8 cellular contexts compared by ENCODE assay signal in genomic region chr11:102495161-102496042, GRCh38. TPM values are rescaled to one million over a fixed set of nuclear protein-coding genes. Genes with fewer than 3 reads are reported as not detected.
DNase-seq lines count a peak whose midpoint lies in the region; ATAC-seq and TF ChIP-seq lines count a peak whose summit lies in the region.

No MANE protein-coding gene starts in this region.

- H3K4me3 Mint-ChIP-seq in CD4-positive, alpha-beta T cell, result no peak overlapping the region

- H3K9me3 ChIP-seq in CD4-positive, alpha-beta T cell (ENCODE audit: control insufficient read depth, low read length), result no peaks in the 10 kb centered on the region
- no peaks in the 10 kb centered on the region for H3K9me3 ChIP-seq in stomach smooth muscle (ENCODE audit: control insufficient read depth in 2 of 2, low read length in 2 of 2)

- intact Hi-C loops in CD4-positive, alpha-beta T cell (cut with DNase I, micrococcal nuclease), result loop anchor here (1.0 to 5.0 kb wide), 12 partner anchors 41 to 208 kb away; partner anchors contain the start of gene TMEM123 (in 1 of the 2)

- no peaks in the 10 kb centered on the region for H3K4me1 ChIP-seq in stomach smooth muscle (ENCODE audit: control insufficient read depth, insufficient read depth, low read length)

- H3K27me3 Mint-ChIP-seq in CD4-positive, alpha-beta T cell, result peaks cover 6% of the 10 kb centered on the region

- CTCF ChIA-PET in CD4-positive, alpha-beta T cell (lab: Charles Lee), result interaction anchor here (0.8 to 1.8 kb wide), 9 partner anchors 44 to 207 kb away, joined by 3 to 13 read pairs (median 5); no protein-coding TSS in a partner anchor

- POLR2A ChIA-PET in CD4-positive, alpha-beta T cell (lab: Charles Lee), result interaction anchor here (0.7 to 1.4 kb wide), 7 partner anchors 42 to 154 kb away, joined by 3 to 6 read pairs (median 5); no protein-coding TSS in a partner anchor

- H3K27ac Mint-ChIP-seq in CD4-positive, alpha-beta T cell, result no peak overlapping the region

- no peaks in the 10 kb centered on the region for H3K9me3 Mint-ChIP-seq in CD4-positive, alpha-beta T cell

- H3K36me3 Mint-ChIP-seq in CD4-positive, alpha-beta T cell (ENCODE audit: low read depth), result no peaks in the 10 kb centered on the region

- DNase-seq in CD4-positive, alpha-beta T cell, result peak in 6 of 10 experiments; percentile 6 to 35 (median 17)
- DNase-seq in NCI-H146 (lab: John Stamatoyannopoulos, UW) (peak; percentile 73), SW480 (ENCODE audit: low spot score) (peak; percentile 89), coronary artery (ENCODE audit: low spot score) (no peak), left lobe of liver (ENCODE audit: low spot score) (no peak)

- peak; percentile 77 for TF ChIP-seq CTCF in CD4-positive, alpha-beta T cell (IDR thresholded peaks at IDR 0.05)
- no peak for TF ChIP-seq CTCF in coronary artery (IDR thresholded peaks at IDR 0.05)

- H3K9ac ChIP-seq in stomach smooth muscle (ENCODE audit: low read length in 2 of 2), result peak overlapping the region in 1 of 2 donors; percentile 40

- H3K27ac ChIP-seq in CD4-positive, alpha-beta T cell (ENCODE audit: low read depth, low read length), result no peak overlapping the region
- no peak overlapping the region for H3K27ac ChIP-seq in coronary artery
- H3K27ac ChIP-seq in stomach smooth muscle (ENCODE audit: low read length), result no peak overlapping the region

- H3K4me3 ChIP-seq in coronary artery (peak overlapping the region; percentile 25), stomach smooth muscle (ENCODE audit: low read length in 2 of 2) (peak overlapping the region; percentile 2 to 30)

- ATAC-seq in CD4-positive, alpha-beta T cell (ENCODE audit: poor library complexity), result peak; percentile 89
- ATAC-seq in GM18520 (IDR thresholded peaks at IDR 0.05; ENCODE audit: unreplicated experiment) (peak; percentile 57), HG02973 (IDR thresholded peaks at IDR 0.05; ENCODE audit: unreplicated experiment) (peak; percentile 94), left lobe of liver (peak; percentile 95)

- H3K36me3 ChIP-seq in stomach smooth muscle (ENCODE audit: control insufficient read depth in 2 of 2, insufficient read depth in 2 of 2, low read length in 2 of 2), result no peaks in the 10 kb centered on the region

- H3K27me3 ChIP-seq in CD4-positive, alpha-beta T cell (ENCODE audit: control insufficient read depth, insufficient read depth, low read length), result no peaks in the 10 kb centered on the region
- H3K27me3 ChIP-seq in stomach smooth muscle (ENCODE audit: control insufficient read depth in 1 of 2, insufficient read depth in 2 of 2, low read length in 2 of 2), result no peaks in the 10 kb centered on the region

- peaks cover 7% of the 10 kb centered on the region for H3K4me1 Mint-ChIP-seq in CD4-positive, alpha-beta T cell (ENCODE audit: low read depth)

RNA-seq across cellular contexts. Expression of gene MMP7, which starts 35.1 kb away (rescaled TPM):
- not detected for total RNA-seq in CD4-positive, alpha-beta T cell
- 1.5 TPM for total RNA-seq in left lobe of liver

RNA-seq across cellular contexts. Expression of gene TMEM123, which starts 42.8 kb away (rescaled TPM):
- total RNA-seq in CD4-positive, alpha-beta T cell, result 100 to 1,000 TPM; 288 to 307 TPM
- 156 TPM for total RNA-seq in left lobe of liver

Comparison
In these comparisons a context has a peak if more than half of its experiments do, and no peak if none do; other contexts are left out.
1. DNase-seq: peak in CD4-positive, alpha-beta T cell (6 of 10), NCI-H146 (single experiment) and SW480 (single experiment); none in coronary artery (single experiment) and left lobe of liver (single experiment).
2. Peak in every context shown above with its lines, with median percentiles within 50 percentile points of each other: ATAC-seq.